8 cellular contexts compared by ENCODE assay signal in genomic region chr12:8032242-8033152, GRCh38. TPM values are rescaled to one million over a fixed set of nuclear protein-coding genes. Genes with fewer than 3 reads are reported as not detected.
DNase-seq lines count a peak whose midpoint lies in the region; ATAC-seq and TF ChIP-seq lines count a peak whose summit lies in the region.

Gene FOXJ2, plus strand, starts transcription at chr12:8032716. Its CDS starts 7,117 bp downstream, at chr12:8039833.

- H2AFZ ChIP-seq in neuron (ENCODE audit: low read depth, low read length): peak within 1 kb of the TSS; percentile 77

- in situ Hi-C loops in Caki2 (cut with HindIII; ENCODE audit: low pct_unique_long_range_greater_than_20kb, low sequenced_read_pairs): no loop called here

- H3K27me3 ChIP-seq in RWPE2 (ENCODE audit: insufficient read depth, poor library complexity, severe bottlenecking): no peaks in the 10 kb centered on the region
- no peaks in the 10 kb centered on the region for H3K27me3 ChIP-seq in neuron (ENCODE audit: insufficient read depth, low read length)

- H3K36me3 ChIP-seq in RWPE2 (ENCODE audit: low read depth): no peaks in the 10 kb centered on the region
- H3K36me3 ChIP-seq in neuron (ENCODE audit: insufficient read depth, low read length): no peaks in the 10 kb centered on the region

- H3K4me3 ChIP-seq in RWPE2 (ENCODE audit: severe bottlenecking) (peak within 1 kb of the TSS; percentile 77), neuron (ENCODE audit: low read length) (peak within 1 kb of the TSS; percentile 61)

- H3K27ac ChIP-seq in RWPE2 (ENCODE audit: poor library complexity, severe bottlenecking): peak within 1 kb of the TSS; percentile 39

- DNase-seq in Caki2 (ENCODE audit: low read depth) (peak; percentile 70), HT1080 (ENCODE audit: low read depth) (peak; percentile 36), RWPE2 (ENCODE audit: low spot score) (no peak), activated gamma-delta T cell treated with Interleukin-2 at 50 U/mL for 16 hours (peak; percentile 79), foreskin melanocyte (peak; percentile 57)

- no peaks in the 10 kb centered on the region for H3K9me3 ChIP-seq in RWPE2 (ENCODE audit: severe bottlenecking)
- no peaks in the 10 kb centered on the region for H3K9me3 ChIP-seq in neuron (ENCODE audit: low read length)

- ATAC-seq in GM19468 (IDR thresholded peaks at IDR 0.05; ENCODE audit: extremely low read depth, unreplicated experiment): peak; percentile 60
- ATAC-seq in RWPE2 (ENCODE audit: low read depth): peak; percentile 74

- TF ChIP-seq CTCF in RWPE2 (IDR thresholded peaks at IDR 0.05; ENCODE audit: poor library complexity, severe bottlenecking): no peak
- no peak for TF ChIP-seq CTCF in subcutaneous adipose tissue (IDR thresholded peaks at IDR 0.05; ENCODE audit: low read depth)

- no peaks in the 10 kb centered on the region for H3K4me1 ChIP-seq in RWPE2 (ENCODE audit: insufficient read depth, poor library complexity, severe bottlenecking)
- H3K4me1 ChIP-seq in neuron (ENCODE audit: insufficient read depth, low read length): peaks cover 28% of the 10 kb centered on the region

RNA-seq across cellular contexts. Expression of gene FOXJ2, which starts in this region (rescaled TPM):
- 2.6 and 5.8 TPM in 2 replicates for total RNA-seq in Caki2 (2014; rRNA removed; shearing (Covaris generic); ENCODE audit: low replicate concordance)
- 5.8 and 7.4 TPM in 2 replicates for total RNA-seq in HT1080 (2014; rRNA removed; shearing (Covaris generic))
- polyA plus RNA-seq in HT1080 (2015; cell fraction: cytosol; rRNA removed): 7.5 and 8.9 TPM in 2 replicates
- polyA plus RNA-seq in HT1080 (2015; cell fraction: nucleus; rRNA removed): 13.5 and 15.4 TPM in 2 replicates
- total RNA-seq in subcutaneous adipose tissue: 10 to 100 TPM; 10.9 to 23.0 (median 13.3) TPM
